2 cellular contexts compared by ENCODE assay signal in genomic region chr9:926976-927375, GRCh38.
"Had no signal": no experiment of that assay in that cellular context is flagged by ENCODE, and none has a peak within 500 bp of the region (broad histone marks: within the 10 kb centered on the region; RNA-seq: fewer than 3 reads in every experiment).

No MANE protein-coding gene starts in this region.

- DNase-seq: H9, HCEC 1CT had no signal
